8 cellular contexts compared by ENCODE assay signal in genomic region chr11:8263769-8264410, GRCh38.
A peak's percentile ranks its signal among the peaks of the same experiment; 100 is the strongest.
DNase-seq lines count a peak whose midpoint lies in the region; ATAC-seq and FAIRE-seq lines count a peak whose summit lies in the region.

LMO1 (minus strand) TSS chr11:8263878; CDS start chr11:8263362, 516 bp downstream.

- peak; percentile 100 for DNase-seq in 8988T
- DNase-seq in GM18507 (ENCODE audit: extremely low spot score, insufficient read length, low read depth): peak; percentile 61
- peak; percentile 86 to 95 for DNase-seq in NCI-H526 (lab: John Stamatoyannopoulos, UW)
- DNase-seq in activated CD4-positive, alpha-beta T cell treated with anti-CD3 and anti-CD28 coated beads, Interleukin-2, amount 50 U/mL, for 48 hours: peak; percentile 82 to 87
- DNase-seq in effector CD4-positive, alpha-beta T cell: peak; percentile 56
- DNase-seq in medulla oblongata (ENCODE audit: extremely low spot score): peak; percentile 83
- peak; percentile 46 to 66 (median 57) for DNase-seq in stimulated activated CD4-positive, alpha-beta T cell treated with anti-CD3 and anti-CD28 coated beads, TNF-alpha, amount 100 ng/mL, for 4 hours (ENCODE audit: low read depth in 3 of 3)

- peak; percentile 88 for FAIRE-seq in GM18507 (lab: Jason Lieb, UNC)

- ATAC-seq in HG03442 (IDR thresholded peaks at IDR 0.05; ENCODE audit: unreplicated experiment): peak; percentile 58

Comparison
In these comparisons a context has a peak if more than half of its experiments do, and no peak if none do; other contexts are left out.
1. Peak in every context shown above with its lines: DNase-seq and ATAC-seq.